In the genomic region with DNA sequence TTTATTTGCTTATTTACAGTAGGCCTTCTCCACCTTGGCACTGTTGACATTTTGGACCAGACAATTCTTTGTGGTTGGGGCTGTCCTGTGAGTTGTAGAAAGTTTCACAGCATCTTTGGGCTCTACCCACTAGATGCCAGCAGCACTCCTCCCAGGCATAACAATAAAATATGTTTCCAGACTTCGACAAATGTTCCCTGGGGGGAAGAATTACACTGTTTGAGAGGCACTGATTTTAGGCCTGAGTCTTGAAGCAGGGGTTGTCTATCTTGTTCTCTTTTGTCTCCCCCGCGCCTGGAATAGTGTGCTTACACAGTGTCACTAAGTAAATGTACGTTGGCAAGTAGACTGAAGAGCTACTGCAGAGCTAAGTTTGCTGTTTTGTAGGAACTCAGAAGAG, we compare ENCODE assay signal across 16 cellular contexts.
DNase-seq lines count a peak whose midpoint lies in the region; ATAC-seq, FAIRE-seq and TF ChIP-seq lines count a peak whose summit lies in the region.
"Had no signal": no experiment of that assay in that cellular context is flagged by ENCODE, and none has a peak within 500 bp of the region (broad histone marks: within the 10 kb centered on the region; RNA-seq: fewer than 3 reads in every experiment).

No MANE protein-coding gene starts in this region.

- H3K27me3 Mint-ChIP-seq in astrocyte (ENCODE audit: low read depth, unreplicated experiment): no peaks in the 10 kb centered on the region
- no peaks in the 10 kb centered on the region for H3K27me3 Mint-ChIP-seq in activated CD4-positive, alpha-beta memory T cell treated with anti-CD3 and anti-CD28 coated beads, Interleukin-2, amount 10 ng/mL, durations not matched to agents 7 days and 5 days
- H3K27me3 Mint-ChIP-seq: activated B cell treated with CpG ODN at 0.5 μM for 24 hours had no signal

- no peaks in the 10 kb centered on the region for H3K27me3 ChIP-seq in left ventricle myocardium inferior (ENCODE audit: low read depth)
- H3K27me3 ChIP-seq in right cardiac atrium (ENCODE audit: control insufficient read depth, insufficient read depth): no peaks in the 10 kb centered on the region
- no peaks in the 10 kb centered on the region for H3K27me3 ChIP-seq in astrocyte (ENCODE audit: insufficient read depth, low read length)

- DNase-seq in left ventricle myocardium inferior (no peak), right cardiac atrium (no peak), astrocyte (ENCODE audit: low read depth) (no peak), fibroblast of villous mesenchyme (ENCODE audit: low read depth) (no peak), DMS53 (lab: John Stamatoyannopoulos, UW) (no peak), NCI-H2107 treated with DMSO at 0.1 percent for 48 hours (lab: John Stamatoyannopoulos, UW; ENCODE audit: unreplicated experiment) (no peak)
- DNase-seq in activated CD8-positive, alpha-beta memory T cell treated with anti-CD3 and anti-CD28 coated beads for 24 hours: no peak
- no peak for DNase-seq in activated CD4-positive, alpha-beta memory T cell treated with anti-CD3 and anti-CD28 coated beads, Interleukin-2, amount 10 ng/mL, durations not matched to agents 7 days and 5 days
- DNase-seq: ACHN; activated B cell treated with CpG ODN at 0.5 μM for 24 hours; activated CD8-positive, alpha-beta memory T cell treated with anti-CD3 and anti-CD28 coated beads, Interleukin-2, amount 50 U/mL, for 4 hours; islet precursor cell; NCI-H2029; NCI-H524 had no signal

- no peak for ATAC-seq in right cardiac atrium

- TF ChIP-seq CTCF in left ventricle myocardium inferior (IDR thresholded peaks at IDR 0.05; ENCODE audit: borderline replicate concordance) (peak; percentile 41), astrocyte (IDR thresholded peaks at IDR 0.05; ENCODE audit: insufficient read depth, low read depth, low read length) (no peak), fibroblast of villous mesenchyme (IDR thresholded peaks at IDR 0.05; ENCODE audit: insufficient read depth, low read depth, low read length) (peak; percentile 21)

- CTCF ChIA-PET in activated CD4-positive, alpha-beta memory T cell treated with anti-CD3 and anti-CD28 coated beads, Interleukin-2, amount 10 ng/mL, durations not matched to agents 7 days and 5 days (lab: Charles Lee): no interaction called here

- no peaks in the 10 kb centered on the region for H3K36me3 Mint-ChIP-seq in astrocyte (ENCODE audit: low read depth, unreplicated experiment)
- no peaks in the 10 kb centered on the region for H3K36me3 Mint-ChIP-seq in activated CD4-positive, alpha-beta memory T cell treated with anti-CD3 and anti-CD28 coated beads, Interleukin-2, amount 10 ng/mL, durations not matched to agents 7 days and 5 days (ENCODE audit: low read depth)
- H3K36me3 Mint-ChIP-seq: mesothelial cell of epicardium had no signal

- no peak overlapping the region for H3K27ac Mint-ChIP-seq in astrocyte (ENCODE audit: unreplicated experiment)
- H3K27ac Mint-ChIP-seq in activated CD4-positive, alpha-beta memory T cell treated with anti-CD3 and anti-CD28 coated beads, Interleukin-2, amount 10 ng/mL, durations not matched to agents 7 days and 5 days: no peak overlapping the region
- H3K27ac Mint-ChIP-seq: activated B cell treated with CpG ODN at 0.5 μM for 24 hours, mesothelial cell of epicardium had no signal

- no peak overlapping the region for H2AFZ ChIP-seq in astrocyte (ENCODE audit: low read depth, low read length)

- H3K9me3 ChIP-seq in left ventricle myocardium inferior (replicated peaks) (no peaks in the 10 kb centered on the region), right cardiac atrium (ENCODE audit: control insufficient read depth, low read length) (no peaks in the 10 kb centered on the region), astrocyte (ENCODE audit: insufficient read depth, low read depth, low read length) (no peaks in the 10 kb centered on the region)

- intact Hi-C loops in left ventricle myocardium inferior (cut with micrococcal nuclease): no loop called here
- intact Hi-C loops in right cardiac atrium (cut with DNase I): no loop called here

- no peak overlapping the region for H3K4me3 ChIP-seq in left ventricle myocardium inferior
- no peak overlapping the region for H3K4me3 ChIP-seq in right cardiac atrium (ENCODE audit: low read length)
- no peak overlapping the region for H3K4me3 ChIP-seq in astrocyte (ENCODE audit: insufficient read depth, low read depth, low read length)
- no peak overlapping the region for H3K4me3 ChIP-seq in fibroblast of villous mesenchyme (ENCODE audit: low read depth, low read length)

- H3K4me1 Mint-ChIP-seq in astrocyte (ENCODE audit: low read depth, unreplicated experiment): no peaks in the 10 kb centered on the region
- no peaks in the 10 kb centered on the region for H3K4me1 Mint-ChIP-seq in activated CD4-positive, alpha-beta memory T cell treated with anti-CD3 and anti-CD28 coated beads, Interleukin-2, amount 10 ng/mL, durations not matched to agents 7 days and 5 days
- H3K4me1 Mint-ChIP-seq: activated B cell treated with CpG ODN at 0.5 μM for 24 hours, mesothelial cell of epicardium had no signal

- H3K36me3 ChIP-seq in left ventricle myocardium inferior (no peaks in the 10 kb centered on the region), astrocyte (ENCODE audit: insufficient read depth, low read length) (no peaks in the 10 kb centered on the region)

- FAIRE-seq in astrocyte (lab: Jason Lieb, UNC): peak; percentile 45
- FAIRE-seq: GM19239 had no signal

- no peak overlapping the region for H3K9ac ChIP-seq in astrocyte (ENCODE audit: low read length)

- H4K20me1 ChIP-seq in astrocyte (ENCODE audit: insufficient read depth, low read length): no peaks in the 10 kb centered on the region

- WGBS in right cardiac atrium: 68% methylated on average over 4 of the region's 4 CpGs

- H3K4me2 ChIP-seq in astrocyte (ENCODE audit: low read length): no peak overlapping the region

- H3K27ac ChIP-seq in left ventricle myocardium inferior (replicated peaks) (no peak overlapping the region), right cardiac atrium (ENCODE audit: low read length) (no peak overlapping the region), astrocyte (ENCODE audit: low read depth, low read length) (no peak overlapping the region)

- H3K4me1 ChIP-seq in left ventricle myocardium inferior (peaks cover 3% of the 10 kb centered on the region), right cardiac atrium (ENCODE audit: control insufficient read depth, insufficient read depth, low read length) (no peaks in the 10 kb centered on the region), astrocyte (ENCODE audit: insufficient read depth, low read length) (no peaks in the 10 kb centered on the region)

- POLR2A ChIA-PET in activated CD4-positive, alpha-beta memory T cell treated with anti-CD3 and anti-CD28 coated beads, Interleukin-2, amount 10 ng/mL, durations not matched to agents 7 days and 5 days (lab: Charles Lee): no interaction called here

- H3K4me3 Mint-ChIP-seq in astrocyte (ENCODE audit: unreplicated experiment): no peak overlapping the region
- H3K4me3 Mint-ChIP-seq in activated CD4-positive, alpha-beta memory T cell treated with anti-CD3 and anti-CD28 coated beads, Interleukin-2, amount 10 ng/mL, durations not matched to agents 7 days and 5 days: no peak overlapping the region
- H3K4me3 Mint-ChIP-seq: activated B cell treated with CpG ODN at 0.5 μM for 24 hours, mesothelial cell of epicardium had no signal

- H3K79me2 ChIP-seq in astrocyte (ENCODE audit: insufficient read depth, low read length): no peaks in the 10 kb centered on the region

- H3K9me3 Mint-ChIP-seq in astrocyte (ENCODE audit: unreplicated experiment): peaks cover 7% of the 10 kb centered on the region
- peaks cover 6% of the 10 kb centered on the region for H3K9me3 Mint-ChIP-seq in activated CD4-positive, alpha-beta memory T cell treated with anti-CD3 and anti-CD28 coated beads, Interleukin-2, amount 10 ng/mL, durations not matched to agents 7 days and 5 days
- H3K9me3 Mint-ChIP-seq: activated B cell treated with CpG ODN at 0.5 μM for 24 hours, mesothelial cell of epicardium had no signal
